18 cellular contexts compared by ENCODE assay signal in the genomic region with DNA sequence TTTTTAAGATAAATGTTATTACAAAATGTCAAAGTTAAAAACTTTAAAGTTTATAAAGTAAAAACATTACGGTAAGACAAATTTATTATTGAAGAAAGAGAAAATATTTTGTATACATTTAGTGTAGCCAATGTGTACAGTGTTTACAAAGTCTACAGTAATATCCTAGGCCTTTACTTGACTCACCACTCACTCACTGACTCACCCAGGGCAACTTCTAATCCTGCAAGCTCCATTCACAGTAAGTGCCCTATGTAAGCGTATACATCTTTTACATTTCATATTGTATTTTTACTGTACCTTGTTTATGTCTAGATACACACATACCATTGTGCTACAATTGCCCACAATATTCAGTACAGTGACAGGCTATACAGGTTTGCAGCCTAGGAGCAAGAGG.
"Had no signal": no experiment of that assay in that cellular context is flagged by ENCODE, and none has a peak within 500 bp of the region (broad histone marks: within the 10 kb centered on the region; RNA-seq: fewer than 3 reads in every experiment).

No MANE protein-coding gene starts in this region.

- H3K4me1 ChIP-seq: foreskin keratinocyte, heart left ventricle, left lung, psoas muscle, right lobe of liver had no signal

- H3K36me3 Mint-ChIP-seq: memory B cell had no signal

- ATAC-seq: activated naive CD8-positive, alpha-beta T cell treated with anti-CD3 and anti-CD28 coated beads, Interleukin-2, amount 50 U/mL, for 24 hours; foreskin keratinocyte; heart left ventricle; left lung; psoas muscle; right lobe of liver had no signal

- H3K27ac Mint-ChIP-seq: activated CD4-positive, alpha-beta memory T cell treated with anti-CD3 and anti-CD28 coated beads, Interleukin-2, amount 10 ng/mL, durations not matched to agents 7 days and 5 days; activated naive CD8-positive, alpha-beta T cell treated with anti-CD3 and anti-CD28 coated beads, Interleukin-2, amount 50 U/mL, for 24 hours; activated T-helper 1 cell treated with anti-CD3 and anti-CD28 coated beads, Interleukin-12 subunit alpha, Interleukin-12 subunit beta, Interleukin-2, Interleukin-4 antibody, amounts not matched to agents 30 ng/mL and 10 ng/mL and 1 ng/mL, durations not matched to agents 14 hours and 24 hours and 36 hours; memory B cell; nephron progenitor cell had no signal

- H3K4me3 ChIP-seq: heart left ventricle, left lung, psoas muscle, right lobe of liver had no signal

- H3K9me3 ChIP-seq: left lung, psoas muscle, right lobe of liver had no signal

- H3K9me3 Mint-ChIP-seq: activated CD4-positive, alpha-beta memory T cell treated with anti-CD3 and anti-CD28 coated beads, Interleukin-2, amount 10 ng/mL, durations not matched to agents 7 days and 5 days; activated naive CD8-positive, alpha-beta T cell treated with anti-CD3 and anti-CD28 coated beads, Interleukin-2, amount 50 U/mL, for 24 hours; activated T-helper 1 cell treated with anti-CD3 and anti-CD28 coated beads, Interleukin-12 subunit alpha, Interleukin-12 subunit beta, Interleukin-2, Interleukin-4 antibody, amounts not matched to agents 30 ng/mL and 10 ng/mL and 1 ng/mL, durations not matched to agents 14 hours and 24 hours and 36 hours; central memory CD8-positive, alpha-beta T cell; memory B cell had no signal

- H3K27ac ChIP-seq: foreskin keratinocyte, heart left ventricle, left lung, psoas muscle, right lobe of liver had no signal

- DNase-seq: activated CD4-positive, alpha-beta memory T cell treated with anti-CD3 and anti-CD28 coated beads, Interleukin-2, amount 10 ng/mL, durations not matched to agents 7 days and 5 days; activated CD8-positive, alpha-beta memory T cell treated with anti-CD3 and anti-CD28 coated beads, Interleukin-2, amount 50 U/mL, for 4 hours; activated naive CD4-positive, alpha-beta T cell; activated naive CD8-positive, alpha-beta T cell treated with anti-CD3 and anti-CD28 coated beads, Interleukin-2, amount 50 U/mL, for 24 hours; effector memory CD4-positive, alpha-beta T cell; heart left ventricle; islet precursor cell; left lung; nephron progenitor cell; psoas muscle; right lobe of liver; stimulated activated CD4-positive, alpha-beta T cell treated with anti-CD3 and anti-CD28 coated beads, Interleukin-2, amount 100 ng/mL, for 24 hours; stimulated activated naive CD4-positive, alpha-beta T cell; trophoblast cell had no signal

- H3K27me3 ChIP-seq: foreskin keratinocyte, heart left ventricle, left lung, right lobe of liver had no signal

- H3K36me3 ChIP-seq: heart left ventricle, left lung, right lobe of liver had no signal
